Comparison of ENCODE assay signal across 8 cellular contexts in the genomic region with DNA sequence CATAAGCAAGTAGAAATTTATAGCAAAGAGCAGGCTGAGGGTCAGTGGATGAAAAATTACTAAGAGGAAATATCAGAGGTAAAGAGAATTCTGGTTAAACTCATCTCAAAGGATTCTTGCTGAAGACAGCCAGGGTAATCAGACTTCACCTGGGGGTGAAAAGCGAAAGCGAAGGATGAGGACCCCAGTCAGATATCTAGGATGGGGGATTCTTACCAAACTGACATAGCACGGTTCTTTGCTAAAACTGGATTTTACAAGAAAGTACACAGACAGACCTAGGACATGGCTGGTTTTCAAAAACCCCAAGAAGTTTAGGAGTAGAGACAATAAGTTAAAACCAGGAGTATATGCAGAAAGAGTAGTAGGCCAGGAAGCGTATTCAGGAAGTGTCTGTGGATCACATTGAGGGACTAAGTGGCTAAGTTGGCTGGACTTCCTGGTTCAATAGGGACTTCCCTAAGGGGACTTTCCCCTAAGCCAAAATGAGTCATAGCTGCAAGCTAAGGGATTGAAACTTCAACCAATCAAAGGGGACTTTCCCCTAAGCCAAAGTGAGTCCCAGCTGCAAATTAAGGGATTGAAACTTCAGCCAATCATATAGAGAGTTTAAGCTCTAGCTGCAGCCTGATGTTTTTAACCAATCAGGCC. TPM values are rescaled to one million over a fixed set of nuclear protein-coding genes. Genes with fewer than 3 reads are reported as not detected.
DNase-seq lines count a peak whose midpoint lies in the region; ATAC-seq, FAIRE-seq and TF ChIP-seq lines count a peak whose summit lies in the region.

No MANE protein-coding gene starts in this region.

- H3K9me3 Mint-ChIP-seq in stimulated activated naive CD8-positive, alpha-beta T cell treated with anti-CD3 and anti-CD28 coated beads, Interleukin-15, Interleukin-2, amounts not matched to agents 100 ng/mL and 50 ng/mL, for 24 hours: peaks cover 11% of the 10 kb centered on the region

- 64 to 90% methylated on average over 4 of the region's 4 CpGs for whole genome bisulfite sequencing in gastroesophageal sphincter (ENCODE audit: low coverage in 1 of 2), 2 donors

- H3K9me3 ChIP-seq in gastroesophageal sphincter: no peaks in the 10 kb centered on the region

- H3K27me3 Mint-ChIP-seq in stimulated activated naive CD8-positive, alpha-beta T cell treated with anti-CD3 and anti-CD28 coated beads, Interleukin-15, Interleukin-2, amounts not matched to agents 100 ng/mL and 50 ng/mL, for 24 hours: peaks cover 9% of the 10 kb centered on the region

- TF ChIP-seq POLR2A in gastroesophageal sphincter (IDR thresholded peaks at IDR 0.05): no peak

- H3K27ac ChIP-seq in gastroesophageal sphincter: no peak overlapping the region

- peaks cover 4% of the 10 kb centered on the region for H3K27me3 ChIP-seq in bronchial epithelial cell (ENCODE audit: control insufficient read depth, insufficient read depth, low read length)
- H3K27me3 ChIP-seq in gastroesophageal sphincter: no peaks in the 10 kb centered on the region

- H3K36me3 Mint-ChIP-seq in stimulated activated naive CD8-positive, alpha-beta T cell treated with anti-CD3 and anti-CD28 coated beads, Interleukin-15, Interleukin-2, amounts not matched to agents 100 ng/mL and 50 ng/mL, for 24 hours (ENCODE audit: low read depth): peaks cover 4% of the 10 kb centered on the region

- FAIRE-seq in bronchial epithelial cell (lab: Jason Lieb, UNC): no peak

- H3K36me3 ChIP-seq in bronchial epithelial cell (ENCODE audit: control insufficient read depth, insufficient read depth, low read length): no peaks in the 10 kb centered on the region
- H3K36me3 ChIP-seq in gastroesophageal sphincter: no peaks in the 10 kb centered on the region

- H3K4me3 Mint-ChIP-seq in stimulated activated naive CD8-positive, alpha-beta T cell treated with anti-CD3 and anti-CD28 coated beads, Interleukin-15, Interleukin-2, amounts not matched to agents 100 ng/mL and 50 ng/mL, for 24 hours: peak overlapping the region; percentile 38

- TF ChIP-seq CTCF in bronchial epithelial cell (IDR thresholded peaks at IDR 0.05; ENCODE audit: insufficient read depth, low read length, severe bottlenecking): no peak
- TF ChIP-seq CTCF in gastroesophageal sphincter (IDR thresholded peaks at IDR 0.05): no peak

- peak overlapping the region; percentile 88 for H3K27ac Mint-ChIP-seq in stimulated activated naive CD8-positive, alpha-beta T cell treated with anti-CD3 and anti-CD28 coated beads, Interleukin-15, Interleukin-2, amounts not matched to agents 100 ng/mL and 50 ng/mL, for 24 hours

- in situ Hi-C loops in KBM-7 (cut with MboI; ENCODE audit: low pct_unique_long_range_greater_than_20kb, low sequenced_read_pairs): no loop called here

- peaks cover 0 to 21% (median 0%) of the 10 kb centered on the region in 3 donors for H3K4me1 ChIP-seq in gastroesophageal sphincter

- no peak for TF ChIP-seq EP300 in gastroesophageal sphincter (IDR thresholded peaks at IDR 0.05)

- peaks cover 45% of the 10 kb centered on the region for H3K4me1 Mint-ChIP-seq in stimulated activated naive CD8-positive, alpha-beta T cell treated with anti-CD3 and anti-CD28 coated beads, Interleukin-15, Interleukin-2, amounts not matched to agents 100 ng/mL and 50 ng/mL, for 24 hours (ENCODE audit: low read depth)

- DNase-seq in Ammon's horn (ENCODE audit: low spot score) (peak; percentile 33), KBM-7 (peak; percentile 35), bronchial epithelial cell (ENCODE audit: low read depth) (peak; percentile 65), SIG-M5 treated with dmso at 0.1 percent for 504 hours (lab: John Stamatoyannopoulos, UW; ENCODE audit: unreplicated experiment) (no peak)

- ATAC-seq in GM19025 (IDR thresholded peaks at IDR 0.05; ENCODE audit: low read depth, unreplicated experiment): peak; percentile 36
- ATAC-seq in HG03521 (IDR thresholded peaks at IDR 0.05; ENCODE audit: unreplicated experiment): no peak
- ATAC-seq in gastroesophageal sphincter: no peak

- H3K4me3 ChIP-seq in bronchial epithelial cell (ENCODE audit: low read depth, low read length): no peak overlapping the region
- no peak overlapping the region for H3K4me3 ChIP-seq in gastroesophageal sphincter

RNA-seq across cellular contexts. Expression of a gene that starts 2.4 kb away (rescaled TPM):
- total RNA-seq in bronchial epithelial cell (not detected in 2 replicates), gastroesophageal sphincter (1 to 10 TPM; 2.6 to 7.8 (median 4.1) TPM)

RNA-seq across cellular contexts. Expression of a gene that starts 23.2 kb away (rescaled TPM):
- total RNA-seq in bronchial epithelial cell: 10.0 and 46.2 TPM in 2 replicates
- total RNA-seq in gastroesophageal sphincter: 10 to 100 TPM; 31.9 to 84.8 (median 62.7) TPM

RNA-seq across cellular contexts. Expression of a gene that starts 40.0 kb away (rescaled TPM):
- total RNA-seq in bronchial epithelial cell (0.26 TPM in 1 of 2 replicates, not detected in the other), gastroesophageal sphincter (10 to 100 TPM; 19.7 to 98.2 (median 67.6) TPM)

Comparison
In these comparisons a context has a peak if more than half of its experiments do, and no peak if none do; other contexts are left out.
1. RNA of a gene that starts 40.0 kb away (total RNA-seq): 19.7 to 98.2 TPM in gastroesophageal sphincter; 0.26 TPM in bronchial epithelial cell; every median in the first group is over 10 times any median in the second.